ENCODE assay signal across 26 cellular contexts in the genomic region with DNA sequence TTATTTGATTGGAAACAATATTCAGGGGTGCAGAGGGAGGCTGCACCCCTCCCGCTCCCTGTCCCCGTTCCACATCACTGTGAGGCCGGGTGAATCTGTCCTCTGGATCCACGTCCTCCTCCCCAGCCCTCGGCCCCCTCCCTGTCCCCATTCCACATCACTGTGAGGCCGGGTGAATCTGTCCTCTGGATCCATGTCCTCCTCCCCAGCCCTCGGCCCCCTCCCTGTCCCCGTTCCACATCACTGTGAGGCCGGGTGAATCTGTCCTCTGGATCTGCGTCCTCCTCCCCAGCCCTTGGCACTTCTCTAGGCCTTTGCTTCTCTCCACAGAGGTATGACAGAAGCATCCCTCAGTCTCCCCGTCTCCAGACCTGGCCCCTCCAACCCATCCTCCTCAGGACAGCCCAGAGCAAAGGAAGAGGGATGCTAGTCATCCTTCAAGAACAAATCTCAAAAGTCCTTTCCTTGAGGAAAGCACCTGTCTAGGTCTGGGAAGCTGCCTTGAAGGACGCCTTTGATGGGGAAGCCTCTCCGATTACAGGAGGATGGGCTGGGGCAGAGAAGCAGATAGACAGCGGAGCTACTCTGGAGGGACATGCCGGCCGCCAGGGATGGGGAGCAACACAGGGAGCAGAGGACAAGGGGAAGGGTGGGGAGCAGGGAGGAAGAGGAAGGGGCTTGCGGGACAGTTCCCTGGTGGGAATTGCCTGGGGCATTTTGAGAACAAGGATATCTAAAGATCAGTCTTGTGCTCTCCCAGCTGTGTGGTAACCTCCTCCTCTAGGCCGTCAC. TPM values are rescaled to one million over a fixed set of nuclear protein-coding genes. Genes with fewer than 3 reads are reported as not detected.
"Had no signal": no experiment of that assay in that cellular context is flagged by ENCODE, and none has a peak within 500 bp of the region (broad histone marks: within the 10 kb centered on the region; RNA-seq: fewer than 3 reads in every experiment).

No MANE protein-coding gene starts in this region.

- H3K36me3 Mint-ChIP-seq: activated CD4-positive, alpha-beta memory T cell treated with anti-CD3 and anti-CD28 coated beads for 36 hours; IgD-negative memory B cell had no signal

- ATAC-seq: activated T-helper 17 cell treated with anti-CD3 and anti-CD28 coated beads, Interleukin-2, amount 50 U/mL, for 72 hours; Right ventricle myocardium inferior had no signal

- H3K4me3 Mint-ChIP-seq: activated CD4-positive, alpha-beta memory T cell treated with anti-CD3 and anti-CD28 coated beads for 36 hours; activated naive CD4-positive, alpha-beta T cell treated with anti-CD3 and anti-CD28 coated beads for 36 hours; activated naive CD8-positive, alpha-beta T cell treated with anti-CD3 and anti-CD28 coated beads, Interleukin-2, amount 10 ng/mL, durations not matched to agents 7 days and 5 days; activated T-helper 17 cell treated with anti-CD3 and anti-CD28 coated beads, Interleukin-2, amount 50 U/mL, for 72 hours; IgD-negative memory B cell had no signal

- H3K9me3 ChIP-seq: adrenal gland had no signal

- H3K27ac ChIP-seq: adrenal gland, SK-N-MC had no signal

- DNase-seq: activated CD4-positive, alpha-beta memory T cell treated with anti-CD3 and anti-CD28 coated beads for 36 hours; activated CD4-positive, alpha-beta T cell treated with anti-CD3 and anti-CD28 coated beads for 48 hours; activated CD4-positive, CD25-positive, alpha-beta regulatory T cell treated with anti-CD3 and anti-CD28 coated beads, Interleukin-2, amount 50 U/mL, for 72 hours; activated gamma-delta T cell; activated naive CD4-positive, alpha-beta T cell treated with anti-CD3 and anti-CD28 coated beads for 36 hours; activated naive CD8-positive, alpha-beta T cell treated with anti-CD3 and anti-CD28 coated beads, Interleukin-2, amount 10 ng/mL, durations not matched to agents 7 days and 5 days; activated T-cell treated with anti-CD3 and anti-CD28 coated beads for 4 hours; activated T-cell treated with anti-CD3 and anti-CD28 coated beads, Interleukin-2, amount 50 U/mL, for 48 hours; adrenal gland; anterior cingulate cortex; KG1; NCI-H1048; NCI-H146; NCI-H187 treated with DMSO at 0.1 percent for 48 hours; NCI-H2081 treated with DMSO at 0.1 percent for 48 hours; NCI-H2171; NCI-H226; NCI-H510A; NCI-H526 treated with DMSO at 0.1 percent for 48 hours; NCI-H82; RPMI8226 had no signal

- H3K27me3 ChIP-seq: adrenal gland had no signal

- H3K4me3 ChIP-seq: adrenal gland, SK-N-MC had no signal

- H3K27me3 Mint-ChIP-seq: activated CD4-positive, alpha-beta memory T cell treated with anti-CD3 and anti-CD28 coated beads for 36 hours had no signal

- H3K36me3 ChIP-seq: adrenal gland had no signal

- H3K27ac Mint-ChIP-seq: activated CD4-positive, alpha-beta memory T cell treated with anti-CD3 and anti-CD28 coated beads for 36 hours; activated naive CD4-positive, alpha-beta T cell treated with anti-CD3 and anti-CD28 coated beads for 36 hours; IgD-negative memory B cell had no signal

RNA-seq across cellular contexts. Expression of gene AFAP1, which starts 10.8 kb away (rescaled TPM):
- total RNA-seq: OCI-LY7 had no signal
